In genomic region chr2:17227856-17228255, GRCh38 we compare ENCODE assay signal across 35 cellular contexts.
"Had no signal": no experiment of that assay in that cellular context is flagged by ENCODE, and none has a peak within 500 bp of the region (broad histone marks: within the 10 kb centered on the region; RNA-seq: fewer than 3 reads in every experiment).

No MANE protein-coding gene starts in this region.

- FAIRE-seq: bronchial epithelial cell, TTC549 had no signal

- H3K9me3 Mint-ChIP-seq: activated CD4-positive, alpha-beta T cell treated with anti-CD3 and anti-CD28 coated beads, Interleukin-2, amount 10 ng/mL, durations not matched to agents 7 days and 5 days; activated naive CD4-positive, alpha-beta T cell treated with anti-CD3 and anti-CD28 coated beads, Interleukin-2, amount 10 ng/mL, durations not matched to agents 7 days and 5 days; activated naive CD8-positive, alpha-beta T cell treated with anti-CD3 and anti-CD28 coated beads, Interleukin-2, amount 10 ng/mL, durations not matched to agents 7 days and 5 days; activated naive CD8-positive, alpha-beta T cell treated with anti-CD3 and anti-CD28 coated beads, Interleukin-2, amount 50 U/mL, for 24 hours; activated T-helper 2 cell treated with anti-CD3 and anti-CD28 coated beads, Interferon-gamma antibody, Interleukin-2, Interleukin-4, amounts not matched to agents 10 μg/mL and 5 μg/mL and 100 μg/mL, durations not matched to agents 14 hours and 24 hours and 36 hours; brain; T-helper 2 cell treated with Interferon-gamma antibody and Interleukin-4, amounts not matched to agents 5 μg/mL and 100 μg/mL, for 36 hours had no signal

- H3K27ac Mint-ChIP-seq: activated B cell treated with CpG ODN at 0.5 μM for 24 hours; activated CD4-positive, alpha-beta memory T cell treated with anti-CD3 and anti-CD28 coated beads, Interleukin-2, amount 10 ng/mL, durations not matched to agents 7 days and 5 days; activated CD4-positive, alpha-beta T cell treated with anti-CD3 and anti-CD28 coated beads for 36 hours; activated CD4-positive, alpha-beta T cell treated with anti-CD3 and anti-CD28 coated beads, Interleukin-2, amount 10 ng/mL, durations not matched to agents 7 days and 5 days; activated CD8-positive, alpha-beta memory T cell treated with anti-CD3 and anti-CD28 coated beads, Interleukin-2, amount 10 ng/mL, durations not matched to agents 7 days and 5 days; activated CD8-positive, alpha-beta T cell treated with anti-CD3 and anti-CD28 coated beads, Interleukin-2, amount 10 ng/mL, durations not matched to agents 7 days and 5 days; activated naive CD4-positive, alpha-beta T cell treated with anti-CD3 and anti-CD28 coated beads, Interleukin-2, amount 10 ng/mL, durations not matched to agents 7 days and 5 days; activated naive CD4-positive, alpha-beta T cell treated with anti-CD3 and anti-CD28 coated beads, Interleukin-2, amount 50 U/mL, for 24 hours; activated naive CD8-positive, alpha-beta T cell; activated naive CD8-positive, alpha-beta T cell treated with anti-CD3 and anti-CD28 coated beads, Interleukin-2, amount 10 ng/mL, durations not matched to agents 7 days and 5 days; activated naive CD8-positive, alpha-beta T cell treated with anti-CD3 and anti-CD28 coated beads, Interleukin-2, amount 50 U/mL, for 24 hours; activated T-cell treated with anti-CD3 and anti-CD28 coated beads, Interleukin-2, amount 50 U/mL, for 24 hours; activated T-helper 2 cell treated with anti-CD3 and anti-CD28 coated beads, Interferon-gamma antibody, Interleukin-2, Interleukin-4, amounts not matched to agents 10 μg/mL and 5 μg/mL and 100 μg/mL, durations not matched to agents 14 hours and 24 hours and 36 hours; brain; T-helper 1 cell treated with Interleukin-12 subunit alpha and Interleukin-12 subunit beta and Interleukin-4 antibody, amounts not matched to agents 30 μg/mL and 1 μg/mL, for 36 hours; T-helper 2 cell treated with Interferon-gamma antibody and Interleukin-4, amounts not matched to agents 5 μg/mL and 100 μg/mL, for 36 hours had no signal

- H3K4me3 ChIP-seq: cardiac muscle cell had no signal

- H3K36me3 Mint-ChIP-seq: activated CD8-positive, alpha-beta memory T cell treated with anti-CD3 and anti-CD28 coated beads, Interleukin-2, amount 10 ng/mL, durations not matched to agents 7 days and 5 days; activated naive CD4-positive, alpha-beta T cell treated with anti-CD3 and anti-CD28 coated beads, Interleukin-2, amount 10 ng/mL, durations not matched to agents 7 days and 5 days; activated naive CD4-positive, alpha-beta T cell treated with anti-CD3 and anti-CD28 coated beads, Interleukin-2, amount 50 U/mL, for 24 hours; activated naive CD8-positive, alpha-beta T cell; activated naive CD8-positive, alpha-beta T cell treated with anti-CD3 and anti-CD28 coated beads, Interleukin-2, amount 10 ng/mL, durations not matched to agents 7 days and 5 days; brain had no signal

- H3K4me1 Mint-ChIP-seq: activated CD4-positive, alpha-beta memory T cell treated with anti-CD3 and anti-CD28 coated beads, Interleukin-2, amount 10 ng/mL, durations not matched to agents 7 days and 5 days; activated CD4-positive, alpha-beta T cell treated with anti-CD3 and anti-CD28 coated beads for 36 hours; activated CD4-positive, alpha-beta T cell treated with anti-CD3 and anti-CD28 coated beads, Interleukin-2, amount 10 ng/mL, durations not matched to agents 7 days and 5 days; activated CD8-positive, alpha-beta memory T cell treated with anti-CD3 and anti-CD28 coated beads, Interleukin-2, amount 10 ng/mL, durations not matched to agents 7 days and 5 days; activated naive CD4-positive, alpha-beta T cell treated with anti-CD3 and anti-CD28 coated beads, Interleukin-2, amount 10 ng/mL, durations not matched to agents 7 days and 5 days; activated naive CD4-positive, alpha-beta T cell treated with anti-CD3 and anti-CD28 coated beads, Interleukin-2, amount 50 U/mL, for 24 hours; activated naive CD8-positive, alpha-beta T cell treated with anti-CD3 and anti-CD28 coated beads, Interleukin-2, amount 10 ng/mL, durations not matched to agents 7 days and 5 days; activated naive CD8-positive, alpha-beta T cell treated with anti-CD3 and anti-CD28 coated beads, Interleukin-2, amount 50 U/mL, for 24 hours; central memory CD8-positive, alpha-beta T cell had no signal

- DNase-seq: activated B cell treated with CpG ODN at 0.5 μM for 24 hours; activated CD4-positive, alpha-beta memory T cell treated with anti-CD3 and anti-CD28 coated beads, Interleukin-2, amount 10 ng/mL, durations not matched to agents 7 days and 5 days; activated CD4-positive, alpha-beta T cell treated with anti-CD3 and anti-CD28 coated beads for 1 hour; activated CD4-positive, alpha-beta T cell treated with anti-CD3 and anti-CD28 coated beads for 36 hours; activated CD4-positive, alpha-beta T cell treated with anti-CD3 and anti-CD28 coated beads for 48 hours; activated CD4-positive, alpha-beta T cell treated with anti-CD3 and anti-CD28 coated beads, Interleukin-2, amount 10 ng/mL, durations not matched to agents 7 days and 5 days; activated CD4-positive, alpha-beta T cell treated with anti-CD3 and anti-CD28 coated beads, Interleukin-2, amount 50 U/mL, for 48 hours; activated CD8-positive, alpha-beta memory T cell treated with anti-CD3 and anti-CD28 coated beads for 24 hours; activated CD8-positive, alpha-beta memory T cell treated with anti-CD3 and anti-CD28 coated beads, Interleukin-2, amount 10 ng/mL, durations not matched to agents 7 days and 5 days; activated CD8-positive, alpha-beta memory T cell treated with anti-CD3 and anti-CD28 coated beads, Interleukin-2, amount 50 U/mL, for 48 hours; activated CD8-positive, alpha-beta T cell treated with anti-CD3 and anti-CD28 coated beads, Interleukin-2, amount 10 ng/mL, durations not matched to agents 7 days and 5 days; activated effector memory CD4-positive, alpha-beta T cell treated with Interleukin-2 at 50 U/mL for 16 hours; activated gamma-delta T cell; activated naive CD4-positive, alpha-beta T cell treated with anti-CD3 and anti-CD28 coated beads, Interleukin-2, amount 10 ng/mL, durations not matched to agents 7 days and 5 days; activated naive CD4-positive, alpha-beta T cell treated with Interleukin-2 at 50 U/mL for 16 hours; activated naive CD8-positive, alpha-beta T cell treated with anti-CD3 and anti-CD28 coated beads, Interleukin-2, amount 10 ng/mL, durations not matched to agents 7 days and 5 days; activated naive CD8-positive, alpha-beta T cell treated with anti-CD3 and anti-CD28 coated beads, Interleukin-2, amount 50 U/mL, for 24 hours; activated T-cell treated with anti-CD3 and anti-CD28 coated beads, Interleukin-2, amount 50 U/mL, for 24 hours; activated T-cell treated with anti-CD3 and anti-CD28 coated beads, Interleukin-2, amount 50 U/mL, for 48 hours; aorta; cerebellar nuclear complex; T-helper 1 cell; T-helper 2 cell; T-helper 9 cell had no signal

- ATAC-seq: activated CD4-positive, alpha-beta T cell treated with anti-CD3 and anti-CD28 coated beads for 36 hours; activated CD8-positive, alpha-beta memory T cell treated with anti-CD3 and anti-CD28 coated beads, Interleukin-2, amount 10 ng/mL, durations not matched to agents 7 days and 5 days; activated CD8-positive, alpha-beta T cell treated with anti-CD3 and anti-CD28 coated beads, Interleukin-2, amount 10 ng/mL, durations not matched to agents 7 days and 5 days; activated naive CD8-positive, alpha-beta T cell treated with anti-CD3 and anti-CD28 coated beads, Interleukin-2, amount 50 U/mL, for 24 hours had no signal

- H3K4me3 Mint-ChIP-seq: activated B cell treated with CpG ODN at 0.5 μM for 24 hours; activated CD4-positive, alpha-beta memory T cell treated with anti-CD3 and anti-CD28 coated beads, Interleukin-2, amount 10 ng/mL, durations not matched to agents 7 days and 5 days; activated CD4-positive, alpha-beta T cell treated with anti-CD3 and anti-CD28 coated beads for 36 hours; activated CD4-positive, alpha-beta T cell treated with anti-CD3 and anti-CD28 coated beads, Interleukin-2, amount 10 ng/mL, durations not matched to agents 7 days and 5 days; activated CD8-positive, alpha-beta memory T cell treated with anti-CD3 and anti-CD28 coated beads, Interleukin-2, amount 10 ng/mL, durations not matched to agents 7 days and 5 days; activated CD8-positive, alpha-beta T cell treated with anti-CD3 and anti-CD28 coated beads, Interleukin-2, amount 10 ng/mL, durations not matched to agents 7 days and 5 days; activated naive CD4-positive, alpha-beta T cell treated with anti-CD3 and anti-CD28 coated beads, Interleukin-2, amount 10 ng/mL, durations not matched to agents 7 days and 5 days; activated naive CD4-positive, alpha-beta T cell treated with anti-CD3 and anti-CD28 coated beads, Interleukin-2, amount 50 U/mL, for 24 hours; activated naive CD8-positive, alpha-beta T cell; activated naive CD8-positive, alpha-beta T cell treated with anti-CD3 and anti-CD28 coated beads, Interleukin-2, amount 10 ng/mL, durations not matched to agents 7 days and 5 days; activated naive CD8-positive, alpha-beta T cell treated with anti-CD3 and anti-CD28 coated beads, Interleukin-2, amount 50 U/mL, for 24 hours; activated T-cell treated with anti-CD3 and anti-CD28 coated beads, Interleukin-2, amount 50 U/mL, for 24 hours; brain; central memory CD8-positive, alpha-beta T cell; T-helper 1 cell treated with Interleukin-12 subunit alpha and Interleukin-12 subunit beta and Interleukin-4 antibody, amounts not matched to agents 30 μg/mL and 1 μg/mL, for 36 hours; T-helper 2 cell treated with Interferon-gamma antibody and Interleukin-4, amounts not matched to agents 5 μg/mL and 100 μg/mL, for 36 hours had no signal

- H3K36me3 ChIP-seq: cardiac muscle cell had no signal

- H3K27ac ChIP-seq: cardiac muscle cell, VCaP had no signal

- H3K27me3 ChIP-seq: cardiac muscle cell had no signal

- H3K27me3 Mint-ChIP-seq: activated B cell treated with CpG ODN at 0.5 μM for 24 hours; activated CD4-positive, alpha-beta memory T cell treated with anti-CD3 and anti-CD28 coated beads, Interleukin-2, amount 10 ng/mL, durations not matched to agents 7 days and 5 days; activated CD4-positive, alpha-beta T cell treated with anti-CD3 and anti-CD28 coated beads for 36 hours; activated CD4-positive, alpha-beta T cell treated with anti-CD3 and anti-CD28 coated beads, Interleukin-2, amount 10 ng/mL, durations not matched to agents 7 days and 5 days; activated CD8-positive, alpha-beta memory T cell treated with anti-CD3 and anti-CD28 coated beads, Interleukin-2, amount 10 ng/mL, durations not matched to agents 7 days and 5 days; activated naive CD4-positive, alpha-beta T cell treated with anti-CD3 and anti-CD28 coated beads, Interleukin-2, amount 10 ng/mL, durations not matched to agents 7 days and 5 days; activated naive CD4-positive, alpha-beta T cell treated with anti-CD3 and anti-CD28 coated beads, Interleukin-2, amount 50 U/mL, for 24 hours; activated naive CD8-positive, alpha-beta T cell; activated naive CD8-positive, alpha-beta T cell treated with anti-CD3 and anti-CD28 coated beads, Interleukin-2, amount 10 ng/mL, durations not matched to agents 7 days and 5 days; activated naive CD8-positive, alpha-beta T cell treated with anti-CD3 and anti-CD28 coated beads, Interleukin-2, amount 50 U/mL, for 24 hours; activated T-cell treated with anti-CD3 and anti-CD28 coated beads, Interleukin-2, amount 50 U/mL, for 24 hours; brain; central memory CD8-positive, alpha-beta T cell had no signal
